In genomic region chr3:8621872-8622271, GRCh38 we compare ENCODE assay signal across 16 cellular contexts. TPM values are rescaled to one million over a fixed set of nuclear protein-coding genes. Genes with fewer than 3 reads are reported as not detected.
DNase-seq lines count a peak whose midpoint lies in the region; ATAC-seq and TF ChIP-seq lines count a peak whose summit lies in the region.
"Had no signal": no experiment of that assay in that cellular context is flagged by ENCODE, and none has a peak within 500 bp of the region (broad histone marks: within the 10 kb centered on the region; RNA-seq: fewer than 3 reads in every experiment).

No MANE protein-coding gene starts in this region.

- DNase-seq in EH (ENCODE audit: low read depth): peak; percentile 96
- DNase-seq in SK-N-SH: no peak
- peak; percentile 47 for DNase-seq in fibroblast of the conjunctiva (ENCODE audit: low read depth)
- DNase-seq in osteocyte (ENCODE audit: extremely low spot score, unreplicated experiment): no peak
- no peak for DNase-seq in dermis blood vessel endothelial cell
- no peak for DNase-seq in NCI-H1417 (lab: John Stamatoyannopoulos, UW)
- DNase-seq: activated B cell treated with CpG ODN at 0.5 μM for 24 hours; cortex of kidney; MV-4-11; psoas muscle; stimulated activated CD4-positive, alpha-beta T cell treated with anti-CD3 and anti-CD28 coated beads, Interleukin-4, amount 100 ng/mL, for 4 hours had no signal

- WGBS in SK-N-SH (ENCODE audit: low lambda C conversion rate): 67% methylated on average over 4 of the region's 4 CpGs

- H3K4me1 Mint-ChIP-seq in osteocyte (ENCODE audit: unreplicated experiment): peaks cover 16% of the 10 kb centered on the region

- no peaks in the 10 kb centered on the region for H3K79me2 ChIP-seq in SK-N-SH (ENCODE audit: insufficient read depth)

- H3K27me3 Mint-ChIP-seq in osteocyte (ENCODE audit: unreplicated experiment): no peaks in the 10 kb centered on the region
- H3K27me3 Mint-ChIP-seq: activated naive CD8-positive, alpha-beta T cell had no signal

- H3K4me3 Mint-ChIP-seq in osteocyte (ENCODE audit: unreplicated experiment): no peak overlapping the region
- H3K4me3 Mint-ChIP-seq: activated B cell treated with CpG ODN at 0.5 μM for 24 hours; activated naive CD8-positive, alpha-beta T cell; stimulated activated memory B cell treated with anti-CD40 and anti-IgM and Interleukin-4, amounts not matched to agents 10 μg/mL and 1 μg/mL and 100 μg/mL, for 72 hours had no signal

- H3K36me3 ChIP-seq in SK-N-SH (replicated peaks in 1 of 2; ENCODE audit: control insufficient read depth in 1 of 2, insufficient read depth in 2 of 2, low read length in 1 of 2): no peaks in the 10 kb centered on the region
- H3K36me3 ChIP-seq in skeletal muscle satellite cell (ENCODE audit: insufficient read depth, low read length): no peaks in the 10 kb centered on the region
- H3K36me3 ChIP-seq: esophagus muscularis mucosa had no signal

- POLR2A ChIA-PET in SK-N-SH (lab: Yijun Ruan, JAX): interaction anchor here (0.9 kb wide), 1 partner anchor 120 kb away, joined by 3 read pairs; the partner anchor contains the start of gene LMCD1

- no peak for ATAC-seq in activated CD4-positive, CD25-positive, alpha-beta regulatory T cell treated with anti-CD3 and anti-CD28 coated beads, Interleukin-2, amount 50 U/mL, for 24 hours
- ATAC-seq: stimulated activated memory B cell treated with anti-CD40 and anti-IgM and Interleukin-4, amounts not matched to agents 10 μg/mL and 1 μg/mL and 100 μg/mL, for 72 hours had no signal

- H3K4me1 ChIP-seq in SK-N-SH (ENCODE audit: control insufficient read depth in 1 of 2, insufficient read depth in 2 of 2, low read depth in 1 of 2, low read length in 1 of 2): peaks cover 0 to 26% of the 10 kb centered on the region in 2 experiments; a peak in 1 of 4 replicates
- H3K4me1 ChIP-seq in skeletal muscle satellite cell (ENCODE audit: control insufficient read depth, insufficient read depth, low read length): peaks cover 28% of the 10 kb centered on the region

- no peaks in the 10 kb centered on the region for H3K27me3 ChIP-seq in SK-N-SH (ENCODE audit: insufficient read depth)
- H3K27me3 ChIP-seq in skeletal muscle satellite cell (ENCODE audit: control insufficient read depth, insufficient read depth, low read length): no peaks in the 10 kb centered on the region

- H3K4me3 ChIP-seq in SK-N-SH (ENCODE audit: low read depth in 2 of 2, low read length in 1 of 2) (no peak overlapping the region), skeletal muscle satellite cell (ENCODE audit: low read length) (no peak overlapping the region)
- H3K4me3 ChIP-seq: esophagus muscularis mucosa, psoas muscle had no signal

- H3K9me2 ChIP-seq in SK-N-SH: no peaks in the 10 kb centered on the region

- H3K27ac Mint-ChIP-seq in osteocyte (ENCODE audit: unreplicated experiment): no peak overlapping the region
- H3K27ac Mint-ChIP-seq: activated B cell treated with CpG ODN at 0.5 μM for 24 hours; activated naive CD8-positive, alpha-beta T cell; stimulated activated memory B cell treated with anti-CD40 and anti-IgM and Interleukin-4, amounts not matched to agents 10 μg/mL and 1 μg/mL and 100 μg/mL, for 72 hours had no signal

- H3K36me3 Mint-ChIP-seq in osteocyte (ENCODE audit: unreplicated experiment): no peaks in the 10 kb centered on the region
- H3K36me3 Mint-ChIP-seq: activated naive CD8-positive, alpha-beta T cell; stimulated activated memory B cell treated with anti-CD40 and anti-IgM and Interleukin-4, amounts not matched to agents 10 μg/mL and 1 μg/mL and 100 μg/mL, for 72 hours had no signal

- H3K4me2 ChIP-seq in SK-N-SH (no peak overlapping the region), skeletal muscle satellite cell (ENCODE audit: low read length) (no peak overlapping the region)

- peak overlapping the region; percentile 51; the same call in 1 of the 2 replicates for H2AFZ ChIP-seq in SK-N-SH (ENCODE audit: low read depth)

- H3K9ac ChIP-seq in SK-N-SH (no peak overlapping the region), skeletal muscle satellite cell (ENCODE audit: low read depth, low read length) (peak overlapping the region; percentile 30)

- TF ChIP-seq CTCF in SK-N-SH (IDR thresholded peaks at IDR 0.05): no peak
- no peak for TF ChIP-seq CTCF in osteocyte (IDR thresholded peaks at IDR 0.05)

- CTCF ChIA-PET in SK-N-SH (lab: Yijun Ruan, JAX): interaction anchor here (0.9 to 3.6 kb wide), 28 partner anchors 10 to 314 kb away, joined by 3 to 52 read pairs (median 4); partner anchors contain the start of genes LMCD1 and OXTR

- H3F3A ChIP-seq in SK-N-SH (replicated peaks; ENCODE audit: insufficient read depth): peaks cover 5% of the 10 kb centered on the region

- H3K9me3 Mint-ChIP-seq in osteocyte (ENCODE audit: unreplicated experiment): no peaks in the 10 kb centered on the region
- H3K9me3 Mint-ChIP-seq: activated B cell treated with CpG ODN at 0.5 μM for 24 hours had no signal

- H4K20me1 ChIP-seq in SK-N-SH (ENCODE audit: insufficient read depth): no peaks in the 10 kb centered on the region

- H3K9me3 ChIP-seq in SK-N-SH: no peaks in the 10 kb centered on the region
- H3K9me3 ChIP-seq in skeletal muscle satellite cell (replicated peaks; ENCODE audit: low read length): peaks cover 4% of the 10 kb centered on the region
- H3K9me3 ChIP-seq: psoas muscle had no signal

- no peak for TF ChIP-seq EP300 in SK-N-SH (IDR thresholded peaks at IDR 0.05; ENCODE audit: borderline replicate concordance in 1 of 2, low read depth in 1 of 2, low read length in 1 of 2)

- peak overlapping the region in 1 of 2 experiments; percentile 14; a peak in 1 of 4 replicates for H3K27ac ChIP-seq in SK-N-SH (ENCODE audit: low read depth in 2 of 2, low read length in 1 of 2)
- H3K27ac ChIP-seq: esophagus muscularis mucosa, psoas muscle had no signal

- TF ChIP-seq RAD21 in SK-N-SH (IDR thresholded peaks at IDR 0.05; ENCODE audit: low read length): no peak

TF ChIP-seq in SK-N-SH, 30 proteins besides CTCF, POLR2A, EP300 and RAD21:
- TF ChIP-seq ELF1 (IDR thresholded peaks at IDR 0.05) (no peak), TCF12 (IDR thresholded peaks at IDR 0.05) (peak; percentile 20; the same call in 1 of the 2 replicates), FOSL2 (IDR thresholded peaks at IDR 0.05; ENCODE audit: borderline replicate concordance, low read depth) (peak; percentile 11; the same call in 1 of the 2 replicates), PBX3 (IDR thresholded peaks at IDR 0.05) (0 out of 2 replicates have a peak, but pooled peaks have one; percentile 29), NRF1 (IDR thresholded peaks at IDR 0.05; ENCODE audit: low read depth, low read length) (no peak), YY1 (IDR thresholded peaks at IDR 0.05; ENCODE audit: low read depth) (0 out of 2 replicates have a peak, but pooled peaks have one; percentile 30)

RNA-seq across cellular contexts. Expression of gene SSUH2, which starts 22.7 kb away (rescaled TPM):
- 0.18 and 0.26 TPM in 2 replicates for polyA plus RNA-seq in SK-N-SH (2012; rRNA removed)
- polyA plus RNA-seq in SK-N-SH (2012; cell fraction: cytosol; rRNA removed): 0.10 and 0.30 TPM in 2 replicates
- 0.75 and 1.1 TPM in 2 replicates for polyA plus RNA-seq in SK-N-SH (2012; cell fraction: nucleus; rRNA removed)
- total RNA-seq in skeletal muscle satellite cell (2012; rRNA removed): not detected in 2 replicates
- total RNA-seq in osteocyte (not detected in 2 replicates), dermis blood vessel endothelial cell (not detected in 2 replicates)
- total RNA-seq: activated B cell treated with CpG ODN at 0.5 μM for 24 hours had no signal

Comparison
In these comparisons a context has a peak if more than half of its experiments do, and no peak if none do; other contexts are left out.
1. DNase-seq: peak in EH (single experiment) and fibroblast of the conjunctiva (single experiment); none in SK-N-SH (single experiment), osteocyte (single experiment), dermis blood vessel endothelial cell (single experiment) and NCI-H1417 (0 of 3).